Comparison of ENCODE assay signal across 1 cellular context in the genomic region with DNA sequence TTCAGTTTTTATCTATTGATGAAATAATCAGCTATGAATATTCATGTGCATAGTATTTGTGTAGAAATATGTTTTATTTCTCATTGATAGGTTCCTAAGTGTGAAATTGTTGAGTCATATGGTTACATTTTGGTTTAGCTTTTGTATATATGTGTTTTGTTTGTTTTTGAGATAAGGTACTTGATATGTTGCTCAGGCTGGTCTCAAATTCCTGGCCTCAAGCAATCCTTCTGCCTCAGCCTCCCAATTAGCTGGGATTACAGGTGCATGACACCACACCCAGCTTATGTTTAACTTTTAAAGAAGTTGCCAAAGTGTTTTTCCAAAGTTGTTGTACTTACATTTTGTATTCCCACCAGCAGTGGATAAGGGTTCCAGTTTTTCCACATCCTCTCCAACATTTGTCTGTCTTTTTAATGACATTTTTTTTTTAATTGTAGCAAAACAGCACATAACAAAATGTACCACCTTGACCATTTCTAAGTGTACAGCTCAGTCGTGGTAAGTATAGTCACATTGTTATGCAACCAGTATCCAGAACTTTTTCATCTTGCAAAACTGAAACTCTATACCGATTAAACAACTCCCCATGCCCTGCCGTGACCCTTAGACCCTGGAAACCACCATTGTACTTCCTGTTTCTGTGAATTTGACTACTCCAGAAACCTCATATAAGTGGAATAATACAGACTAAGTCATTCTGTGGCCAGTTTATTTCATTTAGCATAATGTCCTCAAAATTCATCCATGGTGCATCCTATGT.
TF ChIP-seq lines count a peak whose summit lies in the region.

No MANE protein-coding gene starts in this region.

TF ChIP-seq in GM12878, 131 proteins besides CTCF, POLR2A, EP300 and RAD21 (continues in another document):
- TF ChIP-seq, protein P1, sequence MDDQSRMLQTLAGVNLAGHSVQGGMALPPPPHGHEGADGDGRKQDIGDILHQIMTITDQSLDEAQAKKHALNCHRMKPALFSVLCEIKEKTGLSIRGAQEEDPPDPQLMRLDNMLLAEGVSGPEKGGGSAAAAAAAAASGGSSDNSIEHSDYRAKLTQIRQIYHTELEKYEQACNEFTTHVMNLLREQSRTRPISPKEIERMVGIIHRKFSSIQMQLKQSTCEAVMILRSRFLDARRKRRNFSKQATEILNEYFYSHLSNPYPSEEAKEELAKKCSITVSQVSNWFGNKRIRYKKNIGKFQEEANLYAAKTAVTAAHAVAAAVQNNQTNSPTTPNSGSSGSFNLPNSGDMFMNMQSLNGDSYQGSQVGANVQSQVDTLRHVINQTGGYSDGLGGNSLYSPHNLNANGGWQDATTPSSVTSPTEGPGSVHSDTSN (IDR thresholded peaks at IDR 0.05; ENCODE audit: insufficient replicate concordance, low read depth, low read length): no peak
- TF ChIP-seq MTA2 (IDR thresholded peaks at IDR 0.05; ENCODE audit: low read depth): peak; percentile 24; the same call in 1 of the 2 replicates
- peak in 1 of 2 experiments; percentile 42; a peak in 1 of 4 replicates for TF ChIP-seq ETV6 (conservative IDR thresholded peaks at IDR 0.05 in 1 of 2, IDR thresholded peaks at IDR 0.05 in 1 of 2; ENCODE audit: borderline replicate concordance in 1 of 2, low read depth in 1 of 2)
- TF ChIP-seq, protein P2, sequence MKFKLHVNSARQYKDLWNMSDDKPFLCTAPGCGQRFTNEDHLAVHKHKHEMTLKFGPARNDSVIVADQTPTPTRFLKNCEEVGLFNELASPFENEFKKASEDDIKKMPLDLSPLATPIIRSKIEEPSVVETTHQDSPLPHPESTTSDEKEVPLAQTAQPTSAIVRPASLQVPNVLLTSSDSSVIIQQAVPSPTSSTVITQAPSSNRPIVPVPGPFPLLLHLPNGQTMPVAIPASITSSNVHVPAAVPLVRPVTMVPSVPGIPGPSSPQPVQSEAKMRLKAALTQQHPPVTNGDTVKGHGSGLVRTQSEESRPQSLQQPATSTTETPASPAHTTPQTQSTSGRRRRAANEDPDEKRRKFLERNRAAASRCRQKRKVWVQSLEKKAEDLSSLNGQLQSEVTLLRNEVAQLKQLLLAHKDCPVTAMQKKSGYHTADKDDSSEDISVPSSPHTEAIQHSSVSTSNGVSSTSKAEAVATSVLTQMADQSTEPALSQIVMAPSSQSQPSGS (IDR thresholded peaks at IDR 0.05; ENCODE audit: low read length): no peak
- no peak for TF ChIP-seq ZBED1 (IDR thresholded peaks at IDR 0.05; ENCODE audit: borderline replicate concordance)
- TF ChIP-seq MYC (IDR thresholded peaks at IDR 0.05; ENCODE audit: insufficient read depth, insufficient read length, insufficient replicate concordance, low read length, severe bottlenecking): no peak
- 0 out of 2 replicates have a peak, but pooled peaks have one; percentile 27 for TF ChIP-seq EED (IDR thresholded peaks at IDR 0.05; ENCODE audit: low read depth)
- TF ChIP-seq RB1 (IDR thresholded peaks at IDR 0.05; ENCODE audit: borderline replicate concordance): no peak
- no peak for TF ChIP-seq CHD1 (IDR thresholded peaks at IDR 0.05; ENCODE audit: low read depth, low read length)
- TF ChIP-seq, protein P3, sequence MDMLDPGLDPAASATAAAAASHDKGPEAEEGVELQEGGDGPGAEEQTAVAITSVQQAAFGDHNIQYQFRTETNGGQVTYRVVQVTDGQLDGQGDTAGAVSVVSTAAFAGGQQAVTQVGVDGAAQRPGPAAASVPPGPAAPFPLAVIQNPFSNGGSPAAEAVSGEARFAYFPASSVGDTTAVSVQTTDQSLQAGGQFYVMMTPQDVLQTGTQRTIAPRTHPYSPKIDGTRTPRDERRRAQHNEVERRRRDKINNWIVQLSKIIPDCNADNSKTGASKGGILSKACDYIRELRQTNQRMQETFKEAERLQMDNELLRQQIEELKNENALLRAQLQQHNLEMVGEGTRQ (IDR thresholded peaks at IDR 0.05; ENCODE audit: borderline replicate concordance, low read depth, low read length): no peak
- TF ChIP-seq, protein P4, sequence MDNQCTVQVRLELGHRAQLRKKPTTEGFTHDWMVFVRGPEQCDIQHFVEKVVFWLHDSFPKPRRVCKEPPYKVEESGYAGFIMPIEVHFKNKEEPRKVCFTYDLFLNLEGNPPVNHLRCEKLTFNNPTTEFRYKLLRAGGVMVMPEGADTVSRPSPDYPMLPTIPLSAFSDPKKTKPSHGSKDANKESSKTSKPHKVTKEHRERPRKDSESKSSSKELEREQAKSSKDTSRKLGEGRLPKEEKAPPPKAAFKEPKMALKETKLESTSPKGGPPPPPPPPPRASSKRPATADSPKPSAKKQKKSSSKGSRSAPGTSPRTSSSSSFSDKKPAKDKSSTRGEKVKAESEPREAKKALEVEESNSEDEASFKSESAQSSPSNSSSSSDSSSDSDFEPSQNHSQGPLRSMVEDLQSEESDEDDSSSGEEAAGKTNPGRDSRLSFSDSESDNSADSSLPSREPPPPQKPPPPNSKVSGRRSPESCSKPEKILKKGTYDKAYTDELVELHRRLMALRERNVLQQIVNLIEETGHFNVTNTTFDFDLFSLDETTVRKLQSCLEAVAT (IDR thresholded peaks at IDR 0.05): no peak
- no peak for TF ChIP-seq ZZZ3 (IDR thresholded peaks at IDR 0.05; ENCODE audit: control insufficient read depth, insufficient read length, low read depth)
- TF ChIP-seq TBL1XR1 (IDR thresholded peaks at IDR 0.05; ENCODE audit: low read depth, low read length): no peak
- no peak for TF ChIP-seq BHLHE40 (IDR thresholded peaks at IDR 0.05; ENCODE audit: borderline replicate concordance in 1 of 2, low read depth in 2 of 2, low read length in 1 of 2)
- 0 out of 2 replicates have a peak, but pooled peaks have one; percentile 6 for TF ChIP-seq GABPA (IDR thresholded peaks at IDR 0.05; ENCODE audit: low read depth)
- TF ChIP-seq SMAD5 (IDR thresholded peaks at IDR 0.05; ENCODE audit: low read depth): no peak
- TF ChIP-seq, protein P5, sequence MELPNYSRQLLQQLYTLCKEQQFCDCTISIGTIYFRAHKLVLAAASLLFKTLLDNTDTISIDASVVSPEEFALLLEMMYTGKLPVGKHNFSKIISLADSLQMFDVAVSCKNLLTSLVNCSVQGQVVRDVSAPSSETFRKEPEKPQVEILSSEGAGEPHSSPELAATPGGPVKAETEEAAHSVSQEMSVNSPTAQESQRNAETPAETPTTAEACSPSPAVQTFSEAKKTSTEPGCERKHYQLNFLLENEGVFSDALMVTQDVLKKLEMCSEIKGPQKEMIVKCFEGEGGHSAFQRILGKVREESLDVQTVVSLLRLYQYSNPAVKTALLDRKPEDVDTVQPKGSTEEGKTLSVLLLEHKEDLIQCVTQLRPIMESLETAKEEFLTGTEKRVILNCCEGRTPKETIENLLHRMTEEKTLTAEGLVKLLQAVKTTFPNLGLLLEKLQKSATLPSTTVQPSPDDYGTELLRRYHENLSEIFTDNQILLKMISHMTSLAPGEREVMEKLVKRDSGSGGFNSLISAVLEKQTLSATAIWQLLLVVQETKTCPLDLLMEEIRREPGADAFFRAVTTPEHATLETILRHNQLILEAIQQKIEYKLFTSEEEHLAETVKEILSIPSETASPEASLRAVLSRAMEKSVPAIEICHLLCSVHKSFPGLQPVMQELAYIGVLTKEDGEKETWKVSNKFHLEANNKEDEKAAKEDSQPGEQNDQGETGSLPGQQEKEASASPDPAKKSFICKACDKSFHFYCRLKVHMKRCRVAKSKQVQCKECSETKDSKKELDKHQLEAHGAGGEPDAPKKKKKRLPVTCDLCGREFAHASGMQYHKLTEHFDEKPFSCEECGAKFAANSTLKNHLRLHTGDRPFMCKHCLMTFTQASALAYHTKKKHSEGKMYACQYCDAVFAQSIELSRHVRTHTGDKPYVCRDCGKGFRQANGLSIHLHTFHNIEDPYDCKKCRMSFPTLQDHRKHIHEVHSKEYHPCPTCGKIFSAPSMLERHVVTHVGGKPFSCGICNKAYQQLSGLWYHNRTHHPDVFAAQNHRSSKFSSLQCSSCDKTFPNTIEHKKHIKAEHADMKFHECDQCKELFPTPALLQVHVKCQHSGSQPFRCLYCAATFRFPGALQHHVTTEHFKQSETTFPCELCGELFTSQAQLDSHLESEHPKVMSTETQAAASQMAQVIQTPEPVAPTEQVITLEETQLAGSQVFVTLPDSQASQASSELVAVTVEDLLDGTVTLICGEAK (IDR thresholded peaks at IDR 0.05; ENCODE audit: borderline replicate concordance): no peak
- 0 out of 2 replicates have a peak, but pooled peaks have one; percentile 35 for TF ChIP-seq BCL11A (IDR thresholded peaks at IDR 0.05; ENCODE audit: low read depth, low read length)
- TF ChIP-seq, protein P6, sequence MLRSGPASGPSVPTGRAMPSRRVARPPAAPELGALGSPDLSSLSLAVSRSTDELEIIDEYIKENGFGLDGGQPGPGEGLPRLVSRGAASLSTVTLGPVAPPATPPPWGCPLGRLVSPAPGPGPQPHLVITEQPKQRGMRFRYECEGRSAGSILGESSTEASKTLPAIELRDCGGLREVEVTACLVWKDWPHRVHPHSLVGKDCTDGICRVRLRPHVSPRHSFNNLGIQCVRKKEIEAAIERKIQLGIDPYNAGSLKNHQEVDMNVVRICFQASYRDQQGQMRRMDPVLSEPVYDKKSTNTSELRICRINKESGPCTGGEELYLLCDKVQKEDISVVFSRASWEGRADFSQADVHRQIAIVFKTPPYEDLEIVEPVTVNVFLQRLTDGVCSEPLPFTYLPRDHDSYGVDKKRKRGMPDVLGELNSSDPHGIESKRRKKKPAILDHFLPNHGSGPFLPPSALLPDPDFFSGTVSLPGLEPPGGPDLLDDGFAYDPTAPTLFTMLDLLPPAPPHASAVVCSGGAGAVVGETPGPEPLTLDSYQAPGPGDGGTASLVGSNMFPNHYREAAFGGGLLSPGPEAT (IDR thresholded peaks at IDR 0.05; ENCODE audit: low read depth): peak; percentile 68; the same call in 1 of the 2 replicates
- TF ChIP-seq, protein P7, sequence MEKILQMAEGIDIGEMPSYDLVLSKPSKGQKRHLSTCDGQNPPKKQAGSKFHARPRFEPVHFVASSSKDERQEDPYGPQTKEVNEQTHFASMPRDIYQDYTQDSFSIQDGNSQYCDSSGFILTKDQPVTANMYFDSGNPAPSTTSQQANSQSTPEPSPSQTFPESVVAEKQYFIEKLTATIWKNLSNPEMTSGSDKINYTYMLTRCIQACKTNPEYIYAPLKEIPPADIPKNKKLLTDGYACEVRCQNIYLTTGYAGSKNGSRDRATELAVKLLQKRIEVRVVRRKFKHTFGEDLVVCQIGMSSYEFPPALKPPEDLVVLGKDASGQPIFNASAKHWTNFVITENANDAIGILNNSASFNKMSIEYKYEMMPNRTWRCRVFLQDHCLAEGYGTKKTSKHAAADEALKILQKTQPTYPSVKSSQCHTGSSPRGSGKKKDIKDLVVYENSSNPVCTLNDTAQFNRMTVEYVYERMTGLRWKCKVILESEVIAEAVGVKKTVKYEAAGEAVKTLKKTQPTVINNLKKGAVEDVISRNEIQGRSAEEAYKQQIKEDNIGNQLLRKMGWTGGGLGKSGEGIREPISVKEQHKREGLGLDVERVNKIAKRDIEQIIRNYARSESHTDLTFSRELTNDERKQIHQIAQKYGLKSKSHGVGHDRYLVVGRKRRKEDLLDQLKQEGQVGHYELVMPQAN (conservative IDR thresholded peaks at IDR 0.05): no peak
- TF ChIP-seq POLR2AphosphoS5 (IDR thresholded peaks at IDR 0.05; ENCODE audit: low read length): no peak
- no peak for TF ChIP-seq FOXM1 (IDR thresholded peaks at IDR 0.05; ENCODE audit: low read depth, low read length)
- TF ChIP-seq, protein P8, sequence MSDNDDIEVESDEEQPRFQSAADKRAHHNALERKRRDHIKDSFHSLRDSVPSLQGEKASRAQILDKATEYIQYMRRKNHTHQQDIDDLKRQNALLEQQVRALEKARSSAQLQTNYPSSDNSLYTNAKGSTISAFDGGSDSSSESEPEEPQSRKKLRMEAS (IDR thresholded peaks at IDR 0.05; ENCODE audit: low read depth, low read length): no peak
- peak; percentile 70 for TF ChIP-seq RUNX3 (IDR thresholded peaks at IDR 0.05; ENCODE audit: low read length)
- TF ChIP-seq, protein P9, sequence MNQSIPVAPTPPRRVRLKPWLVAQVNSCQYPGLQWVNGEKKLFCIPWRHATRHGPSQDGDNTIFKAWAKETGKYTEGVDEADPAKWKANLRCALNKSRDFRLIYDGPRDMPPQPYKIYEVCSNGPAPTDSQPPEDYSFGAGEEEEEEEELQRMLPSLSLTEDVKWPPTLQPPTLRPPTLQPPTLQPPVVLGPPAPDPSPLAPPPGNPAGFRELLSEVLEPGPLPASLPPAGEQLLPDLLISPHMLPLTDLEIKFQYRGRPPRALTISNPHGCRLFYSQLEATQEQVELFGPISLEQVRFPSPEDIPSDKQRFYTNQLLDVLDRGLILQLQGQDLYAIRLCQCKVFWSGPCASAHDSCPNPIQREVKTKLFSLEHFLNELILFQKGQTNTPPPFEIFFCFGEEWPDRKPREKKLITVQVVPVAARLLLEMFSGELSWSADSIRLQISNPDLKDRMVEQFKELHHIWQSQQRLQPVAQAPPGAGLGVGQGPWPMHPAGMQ (IDR thresholded peaks at IDR 0.05; ENCODE audit: borderline replicate concordance): no peak
- TF ChIP-seq SPI1 (IDR thresholded peaks at IDR 0.05; ENCODE audit: borderline replicate concordance, insufficient read depth, low read depth, low read length): peak; percentile 41; the same call in 1 of the 2 replicates
- TF ChIP-seq NR2F1 (conservative IDR thresholded peaks at IDR 0.05): peak; percentile 90
- TF ChIP-seq KDM1A (IDR thresholded peaks at IDR 0.05; ENCODE audit: borderline replicate concordance): no peak
- TF ChIP-seq RAD51 (IDR thresholded peaks at IDR 0.05): no peak
- TF ChIP-seq CHD4 (IDR thresholded peaks at IDR 0.05): no peak
- no peak for TF ChIP-seq BMI1 (IDR thresholded peaks at IDR 0.05; ENCODE audit: borderline replicate concordance)
- no peak for TF ChIP-seq SMAD1 (IDR thresholded peaks at IDR 0.05; ENCODE audit: low read depth, partially characterized antibody)
- no peak for TF ChIP-seq YBX1 (IDR thresholded peaks at IDR 0.05)
- TF ChIP-seq MXI1 (IDR thresholded peaks at IDR 0.05; ENCODE audit: low read depth, low read length): no peak
- 0 out of 3 replicates have a peak, but pooled peaks have one; percentile 15 for TF ChIP-seq POU2F2 (IDR thresholded peaks at IDR 0.05; ENCODE audit: borderline replicate concordance, low read depth, low read length)
